ENCODE assay signal across 1 cellular context in genomic region chr6:35711731-35712130, GRCh38.
TF ChIP-seq lines count a peak whose summit lies in the region.

No MANE protein-coding gene starts in this region.

TF ChIP-seq in HepG2, 621 proteins besides CTCF, POLR2A, EP300 and RAD21 (continued from another document):
- no peak for TF ChIP-seq ATF4 (CRISPR knock-in tag; IDR thresholded peaks at IDR 0.05)
- TF ChIP-seq, protein P1, sequence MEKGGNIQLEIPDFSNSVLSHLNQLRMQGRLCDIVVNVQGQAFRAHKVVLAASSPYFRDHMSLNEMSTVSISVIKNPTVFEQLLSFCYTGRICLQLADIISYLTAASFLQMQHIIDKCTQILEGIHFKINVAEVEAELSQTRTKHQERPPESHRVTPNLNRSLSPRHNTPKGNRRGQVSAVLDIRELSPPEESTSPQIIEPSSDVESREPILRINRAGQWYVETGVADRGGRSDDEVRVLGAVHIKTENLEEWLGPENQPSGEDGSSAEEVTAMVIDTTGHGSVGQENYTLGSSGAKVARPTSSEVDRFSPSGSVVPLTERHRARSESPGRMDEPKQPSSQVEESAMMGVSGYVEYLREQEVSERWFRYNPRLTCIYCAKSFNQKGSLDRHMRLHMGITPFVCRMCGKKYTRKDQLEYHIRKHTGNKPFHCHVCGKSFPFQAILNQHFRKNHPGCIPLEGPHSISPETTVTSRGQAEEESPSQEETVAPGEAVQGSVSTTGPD (CRISPR knock-in tag; IDR thresholded peaks at IDR 0.05) = no peak
- TF ChIP-seq, protein P2, sequence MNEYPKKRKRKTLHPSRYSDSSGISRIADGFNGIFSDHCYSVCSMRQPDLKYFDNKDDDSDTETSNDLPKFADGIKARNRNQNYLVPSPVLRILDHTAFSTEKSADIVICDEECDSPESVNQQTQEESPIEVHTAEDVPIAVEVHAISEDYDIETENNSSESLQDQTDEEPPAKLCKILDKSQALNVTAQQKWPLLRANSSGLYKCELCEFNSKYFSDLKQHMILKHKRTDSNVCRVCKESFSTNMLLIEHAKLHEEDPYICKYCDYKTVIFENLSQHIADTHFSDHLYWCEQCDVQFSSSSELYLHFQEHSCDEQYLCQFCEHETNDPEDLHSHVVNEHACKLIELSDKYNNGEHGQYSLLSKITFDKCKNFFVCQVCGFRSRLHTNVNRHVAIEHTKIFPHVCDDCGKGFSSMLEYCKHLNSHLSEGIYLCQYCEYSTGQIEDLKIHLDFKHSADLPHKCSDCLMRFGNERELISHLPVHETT (CRISPR knock-in tag; conservative IDR thresholded peaks at IDR 0.05) = no peak
- no peak for TF ChIP-seq ZNF543 (CRISPR knock-in tag; IDR thresholded peaks at IDR 0.05)
- no peak for TF ChIP-seq ZNF607 (CRISPR knock-in tag; IDR thresholded peaks at IDR 0.05; ENCODE audit: borderline replicate concordance)
- TF ChIP-seq, protein P3, sequence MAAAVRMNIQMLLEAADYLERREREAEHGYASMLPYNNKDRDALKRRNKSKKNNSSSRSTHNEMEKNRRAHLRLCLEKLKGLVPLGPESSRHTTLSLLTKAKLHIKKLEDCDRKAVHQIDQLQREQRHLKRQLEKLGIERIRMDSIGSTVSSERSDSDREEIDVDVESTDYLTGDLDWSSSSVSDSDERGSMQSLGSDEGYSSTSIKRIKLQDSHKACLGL (CRISPR knock-in tag; IDR thresholded peaks at IDR 0.05) = no peak
- TF ChIP-seq POLR2AphosphoS2 (IDR thresholded peaks at IDR 0.05; ENCODE audit: low read depth, low read length) = no peak
- TF ChIP-seq RXRA (CRISPR knock-in tag; IDR thresholded peaks at IDR 0.05) = peak; percentile 55; the same call in 1 of the 2 replicates
- TF ChIP-seq HNF4A (CRISPR knock-in tag; IDR thresholded peaks at IDR 0.05) = peak; percentile 32; the same call in 1 of the 2 replicates
- 0 out of 2 replicates have a peak, but pooled peaks have one; percentile 20 for TF ChIP-seq NR2C2 (CRISPR knock-in tag; IDR thresholded peaks at IDR 0.05; ENCODE audit: borderline replicate concordance)
- no peak for TF ChIP-seq ZNF784 (CRISPR knock-in tag; IDR thresholded peaks at IDR 0.05; ENCODE audit: borderline replicate concordance)
- no peak for TF ChIP-seq PRMT3 (CRISPR knock-in tag; IDR thresholded peaks at IDR 0.05; ENCODE audit: borderline replicate concordance, low read depth)
- no peak for TF ChIP-seq ZSCAN21 (CRISPR knock-in tag; IDR thresholded peaks at IDR 0.05; ENCODE audit: borderline replicate concordance)
- TF ChIP-seq ZMYM4 (CRISPR knock-in tag; IDR thresholded peaks at IDR 0.05) = no peak
- peak; percentile 95 for TF ChIP-seq RARA (CRISPR knock-in tag; IDR thresholded peaks at IDR 0.05)
- no peak for TF ChIP-seq ZNF225 (CRISPR knock-in tag; IDR thresholded peaks at IDR 0.05)
- TF ChIP-seq ZNF205 (CRISPR knock-in tag; IDR thresholded peaks at IDR 0.05) = no peak
- TF ChIP-seq XBP1 (CRISPR knock-in tag; IDR thresholded peaks at IDR 0.05) = no peak
- TF ChIP-seq CEBPG (CRISPR knock-in tag; IDR thresholded peaks at IDR 0.05) = peak; percentile 30; the same call in 1 of the 2 replicates
- TF ChIP-seq CEBPB (IDR thresholded peaks at IDR 0.05; ENCODE audit: borderline replicate concordance, low read depth, low read length) = peak; percentile 46; the same call in 1 of the 2 replicates
- no peak for TF ChIP-seq MED13 (CRISPR knock-in tag; IDR thresholded peaks at IDR 0.05)
- TF ChIP-seq ZNF549 (CRISPR knock-in tag; IDR thresholded peaks at IDR 0.05) = no peak
- TF ChIP-seq SIN3B (IDR thresholded peaks at IDR 0.05; ENCODE audit: low read length) = no peak
TF ChIP-seq in HepG2: peak in this region for 14.
